26 cellular contexts compared by ENCODE assay signal in genomic region chr5:10839118-10839517, GRCh38.
A peak's percentile ranks its signal among the peaks of the same experiment; 100 is the strongest.
DNase-seq lines count a peak whose midpoint lies in the region; ATAC-seq, FAIRE-seq and TF ChIP-seq lines count a peak whose summit lies in the region.
"Had no signal": no experiment of that assay in that cellular context is flagged by ENCODE, and none has a peak within 500 bp of the region (broad histone marks: within the 10 kb centered on the region; RNA-seq: fewer than 3 reads in every experiment).

No MANE protein-coding gene starts in this region.

- CTCF ChIA-PET in SK-N-SH (lab: Yijun Ruan, JAX) = interaction anchor here (4.4 kb wide), 1 partner anchor 17 kb away, joined by 20 read pairs; no protein-coding TSS in a partner anchor

- no peaks in the 10 kb centered on the region for H4K20me1 ChIP-seq in SK-N-SH (ENCODE audit: insufficient read depth)
- H4K20me1 ChIP-seq: BLaER1 treated with 17β-estradiol and CSF1 and Interleukin-3, amounts not matched to agents 10 nM and 100 nM had no signal

- H3K27ac ChIP-seq in adrenal gland = no peak overlapping the region
- no peak overlapping the region for H3K27ac ChIP-seq in esophagus muscularis mucosa (replicated peaks in 1 of 4)
- no peak overlapping the region for H3K27ac ChIP-seq in pancreas
- no peak overlapping the region for H3K27ac ChIP-seq in sigmoid colon
- H3K27ac ChIP-seq in SK-N-SH (ENCODE audit: low read depth in 2 of 2, low read length in 1 of 2) = no peak overlapping the region
- H3K27ac ChIP-seq: A549; BLaER1 treated with 17β-estradiol and CSF1 and Interleukin-3, amounts not matched to agents 10 nM and 100 nM; GM23248 had no signal

- no peaks in the 10 kb centered on the region for H3K4me1 ChIP-seq in adrenal gland (replicated peaks in 1 of 2)
- H3K4me1 ChIP-seq in esophagus muscularis mucosa = no peaks in the 10 kb centered on the region
- H3K4me1 ChIP-seq in pancreas = no peaks in the 10 kb centered on the region
- H3K4me1 ChIP-seq in sigmoid colon = no peaks in the 10 kb centered on the region
- no peaks in the 10 kb centered on the region for H3K4me1 ChIP-seq in SK-N-SH (ENCODE audit: control insufficient read depth in 1 of 2, insufficient read depth in 2 of 2, low read depth in 1 of 2, low read length in 1 of 2)
- H3K4me1 ChIP-seq: A549; BE2C; BLaER1 treated with 17β-estradiol and CSF1 and Interleukin-3, amounts not matched to agents 10 nM and 100 nM had no signal

- no peak for TF ChIP-seq RAD21 in SK-N-SH (IDR thresholded peaks at IDR 0.05; ENCODE audit: low read length)

- TF ChIP-seq CTCF in adrenal gland (IDR thresholded peaks at IDR 0.05) (no peak), esophagus muscularis mucosa (IDR thresholded peaks at IDR 0.05) (no peak), pancreas (IDR thresholded peaks at IDR 0.05) (no peak), sigmoid colon (IDR thresholded peaks at IDR 0.05) (no peak), SK-N-SH (IDR thresholded peaks at IDR 0.05) (no peak)

- H2AFZ ChIP-seq in SK-N-SH (ENCODE audit: low read depth) = no peak overlapping the region
- H2AFZ ChIP-seq: GM23248 had no signal

- no peak overlapping the region for H3K4me2 ChIP-seq in SK-N-SH
- H3K4me2 ChIP-seq: A549; BLaER1 treated with 17β-estradiol and CSF1 and Interleukin-3, amounts not matched to agents 10 nM and 100 nM had no signal

- H3K9me3 ChIP-seq in adrenal gland (replicated peaks in 1 of 3) = no peaks in the 10 kb centered on the region
- H3K9me3 ChIP-seq in esophagus muscularis mucosa = no peaks in the 10 kb centered on the region
- no peaks in the 10 kb centered on the region for H3K9me3 ChIP-seq in pancreas
- H3K9me3 ChIP-seq in sigmoid colon = no peaks in the 10 kb centered on the region
- H3K9me3 ChIP-seq in SK-N-SH = no peaks in the 10 kb centered on the region
- H3K9me3 ChIP-seq: A549, BE2C had no signal

- DNase-seq in HTR-8/SVneo (ENCODE audit: insufficient read length, low spot score) (no peak), adrenal gland (peak in 5 of 7 donors; percentile 50 to 59 (median 54)), esophagus muscularis mucosa (ENCODE audit: extremely low spot score) (peak; percentile 62), pancreas (peak in 3 of 6 donors; percentile 28 to 71 (median 37)), sigmoid colon (no peak), SK-N-SH (no peak)
- DNase-seq in stimulated activated CD8-positive, alpha-beta memory T cell treated with anti-CD3 and anti-CD28 coated beads, Interleukin-4, amount 100 ng/mL, for 48 hours = no peak
- DNase-seq: 8988T; ACHN; AML-193; BE2C; CD4-positive, alpha-beta T cell; CD8-positive, alpha-beta memory T cell; DMS 273 treated with DMSO at 0.1 percent for 48 hours; DMS79; EL; GDM1; GM23248; H7; HCEC 1CT had no signal

- H3K27me3 ChIP-seq in adrenal gland (no peaks in the 10 kb centered on the region), esophagus muscularis mucosa (peaks cover 0 to 9% (median 0%) of the 10 kb centered on the region in 4 donors), pancreas (no peaks in the 10 kb centered on the region), sigmoid colon (no peaks in the 10 kb centered on the region), SK-N-SH (ENCODE audit: insufficient read depth) (no peaks in the 10 kb centered on the region; the same call in 1 of the 2 replicates)
- H3K27me3 ChIP-seq: BE2C; BLaER1 treated with 17β-estradiol and CSF1 and Interleukin-3, amounts not matched to agents 10 nM and 100 nM had no signal

- FAIRE-seq in HTR-8/SVneo (lab: Jason Lieb, UNC) (peak; percentile 71), pancreas (lab: Jason Lieb, UNC) (no peak)
- FAIRE-seq: A549, D721Med, GM12878, GM19239, H1 had no signal

- no peak overlapping the region for H3K9ac ChIP-seq in SK-N-SH
- H3K9ac ChIP-seq: BLaER1 treated with 17β-estradiol and CSF1 and Interleukin-3, amounts not matched to agents 10 nM and 100 nM; GM23248 had no signal

- TF ChIP-seq POLR2A in adrenal gland (IDR thresholded peaks at IDR 0.05) = no peak
- TF ChIP-seq POLR2A in esophagus muscularis mucosa (IDR thresholded peaks at IDR 0.05; ENCODE audit: low read depth) = no peak
- no peak for TF ChIP-seq POLR2A in sigmoid colon (IDR thresholded peaks at IDR 0.05)

- intact Hi-C loops in adrenal gland (cut with DNase I) = no loop called here
- intact Hi-C loops in esophagus muscularis mucosa (cut with DNase I) = no loop called here
- intact Hi-C loops in pancreas (cut with DNase I) = no loop called here
- intact Hi-C loops in sigmoid colon (cut with DNase I) = no loop called here

- no peaks in the 10 kb centered on the region for H3K9me2 ChIP-seq in SK-N-SH

- no peaks in the 10 kb centered on the region for H3F3A ChIP-seq in SK-N-SH (replicated peaks; ENCODE audit: insufficient read depth)

- ATAC-seq in pancreas = peak; percentile 45 to 86 (median 60)
- ATAC-seq: A549 had no signal

- no peaks in the 10 kb centered on the region for H3K36me3 ChIP-seq in adrenal gland (replicated peaks in 1 of 2)
- H3K36me3 ChIP-seq in esophagus muscularis mucosa = no peaks in the 10 kb centered on the region
- no peaks in the 10 kb centered on the region for H3K36me3 ChIP-seq in pancreas
- no peaks in the 10 kb centered on the region for H3K36me3 ChIP-seq in sigmoid colon
- no peaks in the 10 kb centered on the region for H3K36me3 ChIP-seq in SK-N-SH (replicated peaks in 1 of 2; ENCODE audit: control insufficient read depth in 1 of 2, insufficient read depth in 2 of 2, low read length in 1 of 2)
- H3K36me3 ChIP-seq: BE2C; BLaER1 treated with 17β-estradiol and CSF1 and Interleukin-3, amounts not matched to agents 10 nM and 100 nM had no signal

- POLR2A ChIA-PET in SK-N-SH (lab: Yijun Ruan, JAX) = no interaction called here

- no peaks in the 10 kb centered on the region for H3K79me2 ChIP-seq in SK-N-SH (ENCODE audit: insufficient read depth)

- WGBS in adrenal gland, 4 donors = 49 to 73% (median 53%) methylated on average over 3 of the region's 3 CpGs
- 64% methylated on average over 3 of the region's 3 CpGs for WGBS in esophagus muscularis mucosa
- WGBS in pancreas, 2 donors = 45 to 55% methylated on average over 3 of the region's 3 CpGs
- WGBS in sigmoid colon, 2 donors = 66 to 86% methylated on average over 3 of the region's 3 CpGs
- WGBS in SK-N-SH (ENCODE audit: low lambda C conversion rate) = 17% methylated on average over 3 of the region's 3 CpGs

- H3K4me3 ChIP-seq in adrenal gland (no peak overlapping the region), esophagus muscularis mucosa (no peak overlapping the region), pancreas (no peak overlapping the region), sigmoid colon (no peak overlapping the region), SK-N-SH (ENCODE audit: low read depth in 2 of 2, low read length in 1 of 2) (no peak overlapping the region)
- H3K4me3 ChIP-seq: A549; BLaER1 treated with 17β-estradiol and CSF1 and Interleukin-3, amounts not matched to agents 10 nM and 100 nM; GM12878; GM23248 had no signal

- no peak for TF ChIP-seq EP300 in esophagus muscularis mucosa (IDR thresholded peaks at IDR 0.05)
- no peak for TF ChIP-seq EP300 in sigmoid colon (IDR thresholded peaks at IDR 0.05)
- no peak for TF ChIP-seq EP300 in SK-N-SH (IDR thresholded peaks at IDR 0.05; ENCODE audit: borderline replicate concordance in 1 of 2, low read depth in 1 of 2, low read length in 1 of 2)

TF ChIP-seq in SK-N-SH, 30 proteins besides CTCF, POLR2A, EP300 and RAD21:
- TF ChIP-seq RFX5 (IDR thresholded peaks at IDR 0.05; ENCODE audit: low read length) (no peak), CHD2 (IDR thresholded peaks at IDR 0.05; ENCODE audit: low read length, partially characterized antibody) (no peak), GATA2 (CRISPR knock-in tag; IDR thresholded peaks at IDR 0.05) (no peak), SIN3A (IDR thresholded peaks at IDR 0.05; ENCODE audit: borderline replicate concordance, low read depth, low read length) (no peak), TAF1 (IDR thresholded peaks at IDR 0.05; ENCODE audit: borderline replicate concordance, low read depth, low read length) (no peak), RCOR1 (IDR thresholded peaks at IDR 0.05; ENCODE audit: low read length) (no peak)

Comparison
In these comparisons a context has a peak if more than half of its experiments do, and no peak if none do; other contexts are left out.
1. DNase-seq: peak in adrenal gland (5 of 7) and esophagus muscularis mucosa (single experiment); none in HTR-8/SVneo (single experiment), sigmoid colon (single experiment), SK-N-SH (single experiment) and stimulated activated CD8-positive, alpha-beta memory T cell treated with anti-CD3 and anti-CD28 coated beads, Interleukin-4, amount 100 ng/mL, for 48 hours (single experiment).